In the genomic region with DNA sequence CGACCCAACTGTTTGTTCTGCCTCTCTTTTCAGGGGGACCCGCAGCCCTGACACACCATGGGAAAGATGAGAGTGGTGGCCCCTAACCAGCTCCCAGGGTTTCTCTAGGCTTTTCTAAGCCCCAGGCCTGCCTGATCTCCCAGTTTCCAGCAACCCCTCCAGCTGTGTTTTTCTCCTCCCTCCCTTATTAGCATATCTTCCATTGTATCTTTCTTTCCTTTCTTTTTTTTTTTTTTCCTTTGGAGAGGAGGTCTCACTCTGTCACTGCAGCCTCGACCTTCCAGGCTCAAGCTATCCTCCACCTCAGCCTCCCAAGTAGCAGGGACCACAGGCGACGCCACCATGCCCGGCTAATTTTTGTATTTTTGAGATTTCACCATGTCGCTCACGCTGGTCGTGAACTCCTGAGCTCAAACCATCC, we compare ENCODE assay signal across 1 cellular context.
TF ChIP-seq lines count a peak whose summit lies in the region.

No MANE protein-coding gene starts in this region.

TF ChIP-seq in H1, 55 proteins besides CTCF, POLR2A, EP300 and RAD21:
- no peak for TF ChIP-seq CTBP2 (IDR thresholded peaks at IDR 0.05; ENCODE audit: borderline replicate concordance, insufficient read depth, insufficient read length, low read length)
- no peak for TF ChIP-seq SIX5 (IDR thresholded peaks at IDR 0.05; ENCODE audit: low read depth, low read length)
- no peak for TF ChIP-seq RFX5 (IDR thresholded peaks at IDR 0.05; ENCODE audit: borderline replicate concordance, low read depth, low read length)
- TF ChIP-seq TAF1 (IDR thresholded peaks at IDR 0.05; ENCODE audit: low read depth, low read length) = no peak
- no peak for TF ChIP-seq ZNF274 (IDR thresholded peaks at IDR 0.05; ENCODE audit: borderline replicate concordance, extremely low read depth, low read length)
- no peak for TF ChIP-seq SP1 (IDR thresholded peaks at IDR 0.05; ENCODE audit: low read depth, low read length)
- no peak for TF ChIP-seq KDM1A (IDR thresholded peaks at IDR 0.05; ENCODE audit: borderline replicate concordance, low read length)
- no peak for TF ChIP-seq GABPA (IDR thresholded peaks at IDR 0.05; ENCODE audit: borderline replicate concordance, insufficient read depth, low read length)
- no peak for TF ChIP-seq SP2 (IDR thresholded peaks at IDR 0.05; ENCODE audit: low read length)
- TF ChIP-seq E2F6 (IDR thresholded peaks at IDR 0.05) = no peak
- no peak for TF ChIP-seq CEBPB (IDR thresholded peaks at IDR 0.05; ENCODE audit: low read depth, low read length)
- no peak for TF ChIP-seq CHD7 (IDR thresholded peaks at IDR 0.05; ENCODE audit: insufficient replicate concordance, low read length)
- no peak for TF ChIP-seq EGR1 (IDR thresholded peaks at IDR 0.05; ENCODE audit: borderline replicate concordance, low read depth, low read length)
- no peak for TF ChIP-seq BCL11A (IDR thresholded peaks at IDR 0.05; ENCODE audit: low read depth in 2 of 2, low read length in 2 of 2)
